5 cellular contexts compared by ENCODE assay signal in the genomic region with DNA sequence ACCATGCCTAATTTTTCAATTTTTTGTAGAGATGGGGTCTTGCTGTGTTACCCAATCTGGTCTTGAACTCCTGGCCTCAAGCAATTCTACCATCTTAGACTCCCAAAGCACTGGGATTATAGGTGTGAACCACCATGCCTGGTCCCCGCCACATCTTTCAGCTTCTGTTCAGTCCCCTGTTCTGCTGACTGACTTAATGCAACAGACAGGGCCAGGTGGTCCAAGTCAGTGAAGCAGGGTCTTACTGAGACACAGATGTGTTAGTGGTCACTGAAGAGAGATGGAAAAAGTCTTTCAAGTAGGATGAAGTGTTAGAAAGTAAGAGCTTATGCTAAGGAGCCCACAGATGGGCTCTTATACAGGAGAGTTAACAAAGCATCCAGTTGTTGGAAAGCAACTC.
DNase-seq lines count a peak whose midpoint lies in the region; ATAC-seq and TF ChIP-seq lines count a peak whose summit lies in the region.
"Not testable (repeated sequence)": the region's sequence is repeated elsewhere in the genome, so short reads cannot be mapped to it uniquely, and the experiment has no call there.

No MANE protein-coding gene starts in this region.

- H3K4me1 Mint-ChIP-seq in CD4-positive, alpha-beta T cell (ENCODE audit: low read depth); memory B cell; osteocyte (ENCODE audit: unreplicated experiment): not testable (repeated sequence)

- not testable (repeated sequence) for H3K27me3 ChIP-seq in CD4-positive, alpha-beta T cell (ENCODE audit: control insufficient read depth, insufficient read depth, low read length); SJCRH30

- H3K27me3 Mint-ChIP-seq in CD4-positive, alpha-beta T cell; memory B cell; osteocyte (ENCODE audit: unreplicated experiment): not testable (repeated sequence)

- not testable (repeated sequence) for H3K4me3 ChIP-seq in SJCRH30

- peak overlapping the region; percentile 44 for H3K27ac Mint-ChIP-seq in CD4-positive, alpha-beta T cell
- peak overlapping the region; percentile 28 for H3K27ac Mint-ChIP-seq in memory B cell
- not testable (repeated sequence) for H3K27ac Mint-ChIP-seq in osteocyte (ENCODE audit: unreplicated experiment)

- not testable (repeated sequence) for H3K4me1 ChIP-seq in SJCRH30

- H3K9me3 ChIP-seq in CD4-positive, alpha-beta T cell (ENCODE audit: control insufficient read depth, low read length); SJCRH30 (replicated peaks): not testable (repeated sequence)

- H3K36me3 Mint-ChIP-seq in CD4-positive, alpha-beta T cell (ENCODE audit: low read depth) = peaks cover 30% of the 10 kb centered on the region
- H3K36me3 Mint-ChIP-seq in memory B cell = peaks cover 23% of the 10 kb centered on the region
- H3K36me3 Mint-ChIP-seq in osteocyte (ENCODE audit: unreplicated experiment) = not testable (repeated sequence)

- POLR2A ChIA-PET in CD4-positive, alpha-beta T cell (lab: Charles Lee) = not testable (repeated sequence)

- DNase-seq in CD4-positive, alpha-beta T cell; memory B cell (ENCODE audit: low spot score in 2 of 2): not testable (repeated sequence)
- DNase-seq in NCI-H524 treated with DMSO at 0.1 percent for 48 hours (lab: John Stamatoyannopoulos, UW) = peak; percentile 81
- DNase-seq in SJCRH30 = peak; percentile 50 to 77
- peak; percentile 32 for DNase-seq in osteocyte (ENCODE audit: extremely low spot score, unreplicated experiment)

- not testable (repeated sequence) for H3K27ac ChIP-seq in CD4-positive, alpha-beta T cell (ENCODE audit: low read depth, low read length); SJCRH30

- not testable (repeated sequence) for ATAC-seq in CD4-positive, alpha-beta T cell (ENCODE audit: poor library complexity); memory B cell (ENCODE audit: low read depth)

- intact Hi-C loops in CD4-positive, alpha-beta T cell (cut with DNase I, micrococcal nuclease) = loop anchor here in 1 of 2 experiments (5.0 kb wide), 1 partner anchor 706 kb away; no protein-coding TSS in a partner anchor

- H3K4me3 Mint-ChIP-seq in CD4-positive, alpha-beta T cell; memory B cell; osteocyte (ENCODE audit: unreplicated experiment): not testable (repeated sequence)

- H3K9me3 Mint-ChIP-seq in CD4-positive, alpha-beta T cell; memory B cell; osteocyte (ENCODE audit: unreplicated experiment): not testable (repeated sequence)

- not testable (repeated sequence) for H3K36me3 ChIP-seq in SJCRH30

- CTCF ChIA-PET in CD4-positive, alpha-beta T cell (lab: Charles Lee) = not testable (repeated sequence)

- not testable (repeated sequence) for TF ChIP-seq CTCF in CD4-positive, alpha-beta T cell (IDR thresholded peaks at IDR 0.05); osteocyte (IDR thresholded peaks at IDR 0.05)
